Comparison of ENCODE assay signal across 36 cellular contexts in the genomic region with DNA sequence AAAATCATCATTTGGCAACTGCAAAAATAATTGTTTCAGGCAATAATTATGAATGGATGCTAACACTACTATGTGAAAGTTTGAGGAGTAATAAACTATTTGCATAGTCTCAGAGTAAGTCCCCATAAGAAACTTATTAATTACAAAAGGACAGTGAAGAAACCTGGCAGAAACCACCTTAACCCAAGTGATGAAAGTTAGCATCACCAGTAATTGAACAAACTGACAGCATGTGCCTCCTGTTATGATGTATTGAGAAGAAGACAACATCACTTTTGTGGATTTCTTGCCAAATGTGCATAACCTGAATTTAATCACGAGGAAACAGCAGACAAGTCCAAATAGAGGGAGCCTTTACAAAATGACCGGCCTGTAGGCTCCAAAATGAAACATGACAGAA.
"Had no signal": no experiment of that assay in that cellular context is flagged by ENCODE, and none has a peak within 500 bp of the region (broad histone marks: within the 10 kb centered on the region; RNA-seq: fewer than 3 reads in every experiment).

No MANE protein-coding gene starts in this region.

- H3K9me3 Mint-ChIP-seq: activated CD4-positive, alpha-beta memory T cell treated with anti-CD3 and anti-CD28 coated beads for 36 hours; activated CD4-positive, alpha-beta T cell treated with anti-CD3 and anti-CD28 coated beads, Interleukin-2, amount 10 ng/mL, durations not matched to agents 24 days and 14 days; activated naive CD4-positive, alpha-beta T cell treated with anti-CD3 and anti-CD28 coated beads, Interleukin-2, amount 10 ng/mL, durations not matched to agents 7 days and 5 days; activated T-helper 1 cell treated with anti-CD3 and anti-CD28 coated beads, Interleukin-12 subunit alpha, Interleukin-12 subunit beta, Interleukin-2, Interleukin-4 antibody, amounts not matched to agents 30 ng/mL and 10 ng/mL and 1 ng/mL, durations not matched to agents 14 hours and 24 hours and 36 hours; central memory CD8-positive, alpha-beta T cell; dendritic cell treated with granulocyte-macrophage colony-stimulating factor and Interleukin-4, amounts not matched to agents 40 ng/mL and 50 ng/mL, for 4 days; endodermal cell; T-helper 2 cell treated with Interferon-gamma antibody and Interleukin-4, amounts not matched to agents 5 μg/mL and 100 μg/mL, for 36 hours had no signal

- H3K27ac Mint-ChIP-seq: activated CD4-positive, alpha-beta memory T cell treated with anti-CD3 and anti-CD28 coated beads for 36 hours; activated CD4-positive, alpha-beta T cell treated with anti-CD3 and anti-CD28 coated beads for 36 hours; activated CD4-positive, alpha-beta T cell treated with anti-CD3 and anti-CD28 coated beads, Interleukin-2, amount 10 ng/mL, durations not matched to agents 24 days and 14 days; activated CD8-positive, alpha-beta memory T cell treated with anti-CD3 and anti-CD28 coated beads, Interleukin-2, amount 10 ng/mL, durations not matched to agents 7 days and 5 days; activated CD8-positive, alpha-beta T cell treated with anti-CD3 and anti-CD28 coated beads, Interleukin-2, amount 10 ng/mL, durations not matched to agents 7 days and 5 days; activated naive CD4-positive, alpha-beta T cell treated with anti-CD3 and anti-CD28 coated beads, Interleukin-2, amount 10 ng/mL, durations not matched to agents 7 days and 5 days; activated naive CD8-positive, alpha-beta T cell; activated T-helper 1 cell treated with anti-CD3 and anti-CD28 coated beads, Interleukin-12 subunit alpha, Interleukin-12 subunit beta, Interleukin-2, Interleukin-4 antibody, amounts not matched to agents 30 ng/mL and 10 ng/mL and 1 ng/mL, durations not matched to agents 14 hours and 24 hours and 36 hours; dendritic cell treated with granulocyte-macrophage colony-stimulating factor and Interleukin-4, amounts not matched to agents 40 ng/mL and 50 ng/mL, for 4 days; T-helper 17 cell; T-helper 2 cell treated with Interferon-gamma antibody and Interleukin-4, amounts not matched to agents 5 μg/mL and 100 μg/mL, for 36 hours had no signal

- H3K36me3 Mint-ChIP-seq: activated CD4-positive, alpha-beta memory T cell treated with anti-CD3 and anti-CD28 coated beads for 36 hours; activated CD8-positive, alpha-beta memory T cell treated with anti-CD3 and anti-CD28 coated beads, Interleukin-2, amount 10 ng/mL, durations not matched to agents 7 days and 5 days; activated naive CD4-positive, alpha-beta T cell treated with anti-CD3 and anti-CD28 coated beads, Interleukin-2, amount 10 ng/mL, durations not matched to agents 7 days and 5 days; activated naive CD8-positive, alpha-beta T cell had no signal

- H3K4me1 Mint-ChIP-seq: activated CD4-positive, alpha-beta T cell treated with anti-CD3 and anti-CD28 coated beads for 36 hours; activated CD4-positive, alpha-beta T cell treated with anti-CD3 and anti-CD28 coated beads, Interleukin-2, amount 10 ng/mL, durations not matched to agents 24 days and 14 days; activated CD8-positive, alpha-beta memory T cell treated with anti-CD3 and anti-CD28 coated beads, Interleukin-2, amount 10 ng/mL, durations not matched to agents 7 days and 5 days; activated naive CD4-positive, alpha-beta T cell treated with anti-CD3 and anti-CD28 coated beads, Interleukin-2, amount 10 ng/mL, durations not matched to agents 7 days and 5 days; central memory CD8-positive, alpha-beta T cell; T-helper 17 cell had no signal

- FAIRE-seq: astrocyte, bronchial epithelial cell had no signal

- H3K27ac ChIP-seq: brain microvascular endothelial cell, coronary artery, dorsolateral prefrontal cortex, esophagus muscularis mucosa, foreskin keratinocyte, heart left ventricle had no signal

- ATAC-seq: activated CD4-positive, alpha-beta T cell treated with anti-CD3 and anti-CD28 coated beads for 36 hours; activated CD8-positive, alpha-beta memory T cell treated with anti-CD3 and anti-CD28 coated beads, Interleukin-2, amount 10 ng/mL, durations not matched to agents 7 days and 5 days; activated CD8-positive, alpha-beta T cell treated with anti-CD3 and anti-CD28 coated beads, Interleukin-2, amount 10 ng/mL, durations not matched to agents 7 days and 5 days; foreskin keratinocyte; gastrocnemius medialis; heart left ventricle; T-helper 17 cell had no signal

- H3K4me3 Mint-ChIP-seq: activated CD4-positive, alpha-beta memory T cell treated with anti-CD3 and anti-CD28 coated beads for 36 hours; activated CD4-positive, alpha-beta T cell treated with anti-CD3 and anti-CD28 coated beads for 36 hours; activated CD4-positive, alpha-beta T cell treated with anti-CD3 and anti-CD28 coated beads, Interleukin-2, amount 10 ng/mL, durations not matched to agents 24 days and 14 days; activated CD8-positive, alpha-beta memory T cell treated with anti-CD3 and anti-CD28 coated beads, Interleukin-2, amount 10 ng/mL, durations not matched to agents 7 days and 5 days; activated CD8-positive, alpha-beta T cell treated with anti-CD3 and anti-CD28 coated beads, Interleukin-2, amount 10 ng/mL, durations not matched to agents 7 days and 5 days; activated naive CD4-positive, alpha-beta T cell treated with anti-CD3 and anti-CD28 coated beads, Interleukin-2, amount 10 ng/mL, durations not matched to agents 7 days and 5 days; activated naive CD8-positive, alpha-beta T cell; activated T-helper 1 cell treated with anti-CD3 and anti-CD28 coated beads, Interleukin-12 subunit alpha, Interleukin-12 subunit beta, Interleukin-2, Interleukin-4 antibody, amounts not matched to agents 30 ng/mL and 10 ng/mL and 1 ng/mL, durations not matched to agents 14 hours and 24 hours and 36 hours; central memory CD8-positive, alpha-beta T cell; dendritic cell treated with granulocyte-macrophage colony-stimulating factor and Interleukin-4, amounts not matched to agents 40 ng/mL and 50 ng/mL, for 4 days; endodermal cell; T-helper 17 cell; T-helper 2 cell treated with Interferon-gamma antibody and Interleukin-4, amounts not matched to agents 5 μg/mL and 100 μg/mL, for 36 hours had no signal

- DNase-seq: activated CD4-positive, alpha-beta memory T cell treated with anti-CD3 and anti-CD28 coated beads for 36 hours; activated CD4-positive, alpha-beta T cell treated with anti-CD3 and anti-CD28 coated beads for 36 hours; activated CD4-positive, alpha-beta T cell treated with anti-CD3 and anti-CD28 coated beads, Interleukin-2, amount 10 ng/mL, durations not matched to agents 24 days and 14 days; activated CD4-positive, CD25-positive, alpha-beta regulatory T cell; activated CD4-positive, CD25-positive, alpha-beta regulatory T cell treated with anti-CD3 and anti-CD28 coated beads, Interleukin-2, amount 50 U/mL, for 72 hours; activated CD8-positive, alpha-beta memory T cell treated with anti-CD3 and anti-CD28 coated beads, Interleukin-2, amount 10 ng/mL, durations not matched to agents 7 days and 5 days; activated CD8-positive, alpha-beta memory T cell treated with anti-CD3 and anti-CD28 coated beads, Interleukin-2, amount 50 U/mL, for 4 hours; activated CD8-positive, alpha-beta T cell treated with anti-CD3 and anti-CD28 coated beads, Interleukin-2, amount 10 ng/mL, durations not matched to agents 7 days and 5 days; activated gamma-delta T cell; activated naive CD4-positive, alpha-beta T cell; activated naive CD4-positive, alpha-beta T cell treated with anti-CD3 and anti-CD28 coated beads, Interleukin-2, amount 10 ng/mL, durations not matched to agents 7 days and 5 days; activated T-cell treated with anti-CD3 and anti-CD28 coated beads, Interleukin-2, amount 50 U/mL, for 1 hour; activated T-cell treated with anti-CD3 and anti-CD28 coated beads, Interleukin-2, amount 50 U/mL, for 48 hours; amniotic stem cell; anterior cingulate cortex; brain microvascular endothelial cell; dorsolateral prefrontal cortex; effector memory CD4-positive, alpha-beta T cell; endodermal cell; erythroblast; foreskin keratinocyte; gastrocnemius medialis; glutamatergic neuron; heart left ventricle; T-helper 1 cell; T-helper 17 cell; T1000 had no signal
